ENCODE assay signal across 8 cellular contexts in genomic region chr3:5235655-5236054, GRCh38.
"Had no signal": no experiment of that assay in that cellular context is flagged by ENCODE, and none has a peak within 500 bp of the region (broad histone marks: within the 10 kb centered on the region; RNA-seq: fewer than 3 reads in every experiment).

No MANE protein-coding gene starts in this region.

- H2AFZ ChIP-seq: GM23338 had no signal

- ATAC-seq: GM23338 had no signal

- H3K4me3 Mint-ChIP-seq: GM23338, H9 had no signal

- H3K4me3 ChIP-seq: GM23338 had no signal

- FAIRE-seq: H1, H54, HTR-8/SVneo had no signal

- DNase-seq: H9, HCEC 1CT, IMR-90, KBM-7 had no signal

- H3K4me2 ChIP-seq: GM23338 had no signal

- H3K27ac Mint-ChIP-seq: GM23338, H9 had no signal
